ENCODE assay signal across 2 cellular contexts in genomic region chr22:23775779-23776375, GRCh38.
A peak's percentile ranks its signal among the peaks of the same experiment; 100 is the strongest.
TF ChIP-seq lines count a peak whose summit lies in the region.

No MANE protein-coding gene starts in this region.

TF ChIP-seq in HepG2, 621 proteins besides CTCF, POLR2A, EP300 and RAD21 (continues in another document):
- TF ChIP-seq PHF21A (CRISPR knock-in tag; IDR thresholded peaks at IDR 0.05) (no peak), CSRNP1 (CRISPR knock-in tag; IDR thresholded peaks at IDR 0.05) (no peak), DDIT3 (CRISPR knock-in tag; IDR thresholded peaks at IDR 0.05) (no peak), KDM1A (CRISPR knock-in tag; IDR thresholded peaks at IDR 0.05) (peak; percentile 94), FOXJ3 (CRISPR knock-in tag; IDR thresholded peaks at IDR 0.05; ENCODE audit: borderline replicate concordance) (no peak), ZNF264 (CRISPR knock-in tag; IDR thresholded peaks at IDR 0.05) (no peak), U2AF2 (IDR thresholded peaks at IDR 0.05; ENCODE audit: low read depth, low read length) (no peak), KAT8 (CRISPR knock-in tag; IDR thresholded peaks at IDR 0.05) (no peak), HIC2 (CRISPR knock-in tag; IDR thresholded peaks at IDR 0.05; ENCODE audit: low read depth) (peak; percentile 35; the same call in 1 of the 2 replicates), DNMT3B (CRISPR knock-in tag; conservative IDR thresholded peaks at IDR 0.05) (no peak), ZNF629 (CRISPR knock-in tag; conservative IDR thresholded peaks at IDR 0.05) (peak; percentile 97), ADNP (CRISPR knock-in tag; IDR thresholded peaks at IDR 0.05) (0 out of 2 replicates have a peak, but pooled peaks have one; percentile 73), THAP9 (CRISPR knock-in tag; IDR thresholded peaks at IDR 0.05; ENCODE audit: borderline replicate concordance) (no peak), ZMYM3 (CRISPR knock-in tag; IDR thresholded peaks at IDR 0.05) (peak; percentile 94), ETV5 (CRISPR knock-in tag; IDR thresholded peaks at IDR 0.05; ENCODE audit: borderline replicate concordance) (no peak), ZSCAN22 (CRISPR knock-in tag; IDR thresholded peaks at IDR 0.05) (no peak), SKIL (CRISPR knock-in tag; IDR thresholded peaks at IDR 0.05; ENCODE audit: borderline replicate concordance) (no peak), ZNF225 (CRISPR knock-in tag; IDR thresholded peaks at IDR 0.05) (no peak), ZNF441 (CRISPR knock-in tag; IDR thresholded peaks at IDR 0.05; ENCODE audit: borderline replicate concordance) (no peak)
- TF ChIP-seq, protein P1, sequence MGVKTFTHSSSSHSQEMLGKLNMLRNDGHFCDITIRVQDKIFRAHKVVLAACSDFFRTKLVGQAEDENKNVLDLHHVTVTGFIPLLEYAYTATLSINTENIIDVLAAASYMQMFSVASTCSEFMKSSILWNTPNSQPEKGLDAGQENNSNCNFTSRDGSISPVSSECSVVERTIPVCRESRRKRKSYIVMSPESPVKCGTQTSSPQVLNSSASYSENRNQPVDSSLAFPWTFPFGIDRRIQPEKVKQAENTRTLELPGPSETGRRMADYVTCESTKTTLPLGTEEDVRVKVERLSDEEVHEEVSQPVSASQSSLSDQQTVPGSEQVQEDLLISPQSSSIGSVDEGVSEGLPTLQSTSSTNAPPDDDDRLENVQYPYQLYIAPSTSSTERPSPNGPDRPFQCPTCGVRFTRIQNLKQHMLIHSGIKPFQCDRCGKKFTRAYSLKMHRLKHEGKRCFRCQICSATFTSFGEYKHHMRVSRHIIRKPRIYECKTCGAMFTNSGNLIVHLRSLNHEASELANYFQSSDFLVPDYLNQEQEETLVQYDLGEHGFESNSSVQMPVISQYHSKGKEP (CRISPR knock-in tag; IDR thresholded peaks at IDR 0.05): no peak

TF ChIP-seq in SK-N-SH treated with all-trans-retinoic acid at 6 μM for 48 hours, 23 proteins besides CTCF, POLR2A, EP300 and RAD21:
- TF ChIP-seq ZNF70 (CRISPR knock-in tag; IDR thresholded peaks at IDR 0.05) (no peak), CSDC2 (CRISPR knock-in tag; IDR thresholded peaks at IDR 0.05) (no peak), ZFP30 (CRISPR knock-in tag; IDR thresholded peaks at IDR 0.05) (no peak), ZNF565 (CRISPR knock-in tag; conservative IDR thresholded peaks at IDR 0.05; ENCODE audit: low read depth) (no peak), ISL1 (CRISPR knock-in tag; IDR thresholded peaks at IDR 0.05) (no peak), ARNTL (CRISPR knock-in tag; IDR thresholded peaks at IDR 0.05; ENCODE audit: borderline replicate concordance, low read depth) (no peak), BACH2 (CRISPR knock-in tag; IDR thresholded peaks at IDR 0.05; ENCODE audit: borderline replicate concordance) (no peak), TCF4 (CRISPR knock-in tag; IDR thresholded peaks at IDR 0.05; ENCODE audit: borderline replicate concordance) (no peak), OSR1 (CRISPR knock-in tag; IDR thresholded peaks at IDR 0.05) (no peak), TOX (CRISPR knock-in tag; IDR thresholded peaks at IDR 0.05; ENCODE audit: borderline replicate concordance) (no peak), ZC3H10 (CRISPR knock-in tag; IDR thresholded peaks at IDR 0.05) (no peak), ESRRG (CRISPR knock-in tag; IDR thresholded peaks at IDR 0.05) (no peak), RARB (CRISPR knock-in tag; IDR thresholded peaks at IDR 0.05) (no peak)
- TF ChIP-seq, protein P2, sequence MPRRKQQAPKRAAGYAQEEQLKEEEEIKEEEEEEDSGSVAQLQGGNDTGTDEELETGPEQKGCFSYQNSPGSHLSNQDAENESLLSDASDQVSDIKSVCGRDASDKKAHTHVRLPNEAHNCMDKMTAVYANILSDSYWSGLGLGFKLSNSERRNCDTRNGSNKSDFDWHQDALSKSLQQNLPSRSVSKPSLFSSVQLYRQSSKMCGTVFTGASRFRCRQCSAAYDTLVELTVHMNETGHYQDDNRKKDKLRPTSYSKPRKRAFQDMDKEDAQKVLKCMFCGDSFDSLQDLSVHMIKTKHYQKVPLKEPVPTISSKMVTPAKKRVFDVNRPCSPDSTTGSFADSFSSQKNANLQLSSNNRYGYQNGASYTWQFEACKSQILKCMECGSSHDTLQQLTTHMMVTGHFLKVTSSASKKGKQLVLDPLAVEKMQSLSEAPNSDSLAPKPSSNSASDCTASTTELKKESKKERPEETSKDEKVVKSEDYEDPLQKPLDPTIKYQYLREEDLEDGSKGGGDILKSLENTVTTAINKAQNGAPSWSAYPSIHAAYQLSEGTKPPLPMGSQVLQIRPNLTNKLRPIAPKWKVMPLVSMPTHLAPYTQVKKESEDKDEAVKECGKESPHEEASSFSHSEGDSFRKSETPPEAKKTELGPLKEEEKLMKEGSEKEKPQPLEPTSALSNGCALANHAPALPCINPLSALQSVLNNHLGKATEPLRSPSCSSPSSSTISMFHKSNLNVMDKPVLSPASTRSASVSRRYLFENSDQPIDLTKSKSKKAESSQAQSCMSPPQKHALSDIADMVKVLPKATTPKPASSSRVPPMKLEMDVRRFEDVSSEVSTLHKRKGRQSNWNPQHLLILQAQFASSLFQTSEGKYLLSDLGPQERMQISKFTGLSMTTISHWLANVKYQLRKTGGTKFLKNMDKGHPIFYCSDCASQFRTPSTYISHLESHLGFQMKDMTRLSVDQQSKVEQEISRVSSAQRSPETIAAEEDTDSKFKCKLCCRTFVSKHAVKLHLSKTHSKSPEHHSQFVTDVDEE (CRISPR knock-in tag; IDR thresholded peaks at IDR 0.05): no peak
- TF ChIP-seq, protein P3, sequence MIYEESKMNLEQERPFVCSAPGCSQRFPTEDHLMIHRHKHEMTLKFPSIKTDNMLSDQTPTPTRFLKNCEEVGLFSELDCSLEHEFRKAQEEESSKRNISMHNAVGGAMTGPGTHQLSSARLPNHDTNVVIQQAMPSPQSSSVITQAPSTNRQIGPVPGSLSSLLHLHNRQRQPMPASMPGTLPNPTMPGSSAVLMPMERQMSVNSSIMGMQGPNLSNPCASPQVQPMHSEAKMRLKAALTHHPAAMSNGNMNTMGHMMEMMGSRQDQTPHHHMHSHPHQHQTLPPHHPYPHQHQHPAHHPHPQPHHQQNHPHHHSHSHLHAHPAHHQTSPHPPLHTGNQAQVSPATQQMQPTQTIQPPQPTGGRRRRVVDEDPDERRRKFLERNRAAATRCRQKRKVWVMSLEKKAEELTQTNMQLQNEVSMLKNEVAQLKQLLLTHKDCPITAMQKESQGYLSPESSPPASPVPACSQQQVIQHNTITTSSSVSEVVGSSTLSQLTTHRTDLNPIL (CRISPR knock-in tag; IDR thresholded peaks at IDR 0.05; ENCODE audit: low read depth): no peak
- TF ChIP-seq, protein P4, sequence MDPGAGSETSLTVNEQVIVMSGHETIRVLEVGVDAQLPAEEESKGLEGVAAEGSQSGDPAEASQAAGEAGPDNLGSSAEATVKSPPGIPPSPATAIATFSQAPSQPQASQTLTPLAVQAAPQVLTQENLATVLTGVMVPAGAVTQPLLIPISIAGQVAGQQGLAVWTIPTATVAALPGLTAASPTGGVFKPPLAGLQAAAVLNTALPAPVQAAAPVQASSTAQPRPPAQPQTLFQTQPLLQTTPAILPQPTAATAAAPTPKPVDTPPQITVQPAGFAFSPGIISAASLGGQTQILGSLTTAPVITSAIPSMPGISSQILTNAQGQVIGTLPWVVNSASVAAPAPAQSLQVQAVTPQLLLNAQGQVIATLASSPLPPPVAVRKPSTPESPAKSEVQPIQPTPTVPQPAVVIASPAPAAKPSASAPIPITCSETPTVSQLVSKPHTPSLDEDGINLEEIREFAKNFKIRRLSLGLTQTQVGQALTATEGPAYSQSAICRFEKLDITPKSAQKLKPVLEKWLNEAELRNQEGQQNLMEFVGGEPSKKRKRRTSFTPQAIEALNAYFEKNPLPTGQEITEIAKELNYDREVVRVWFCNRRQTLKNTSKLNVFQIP (CRISPR knock-in tag; IDR thresholded peaks at IDR 0.05; ENCODE audit: borderline replicate concordance, low read depth): no peak
- TF ChIP-seq, protein P5, sequence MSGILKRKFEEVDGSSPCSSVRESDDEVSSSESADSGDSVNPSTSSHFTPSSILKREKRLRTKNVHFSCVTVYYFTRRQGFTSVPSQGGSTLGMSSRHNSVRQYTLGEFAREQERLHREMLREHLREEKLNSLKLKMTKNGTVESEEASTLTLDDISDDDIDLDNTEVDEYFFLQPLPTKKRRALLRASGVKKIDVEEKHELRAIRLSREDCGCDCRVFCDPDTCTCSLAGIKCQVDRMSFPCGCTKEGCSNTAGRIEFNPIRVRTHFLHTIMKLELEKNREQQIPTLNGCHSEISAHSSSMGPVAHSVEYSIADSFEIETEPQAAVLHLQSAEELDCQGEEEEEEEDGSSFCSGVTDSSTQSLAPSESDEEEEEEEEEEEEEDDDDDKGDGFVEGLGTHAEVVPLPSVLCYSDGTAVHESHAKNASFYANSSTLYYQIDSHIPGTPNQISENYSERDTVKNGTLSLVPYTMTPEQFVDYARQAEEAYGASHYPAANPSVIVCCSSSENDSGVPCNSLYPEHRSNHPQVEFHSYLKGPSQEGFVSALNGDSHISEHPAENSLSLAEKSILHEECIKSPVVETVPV (CRISPR knock-in tag; IDR thresholded peaks at IDR 0.05): no peak
